ENCODE assay signal across 8 cellular contexts in genomic region chr21:34613679-34614442, GRCh38. TPM values are rescaled to one million over a fixed set of nuclear protein-coding genes. Genes with fewer than 3 reads are reported as not detected.
DNase-seq lines count a peak whose midpoint lies in the region; ATAC-seq lines count a peak whose summit lies in the region.

No MANE protein-coding gene starts in this region.

- H3K36me3 ChIP-seq in skeletal muscle satellite cell (ENCODE audit: insufficient read depth, low read length), result no peaks in the 10 kb centered on the region

- no peaks in the 10 kb centered on the region for H3K9me3 Mint-ChIP-seq in activated T-cell treated with anti-CD3 and anti-CD28 coated beads, Interleukin-2, amount 50 U/mL, for 72 hours

- H3K27me3 Mint-ChIP-seq in activated T-cell treated with anti-CD3 and anti-CD28 coated beads, Interleukin-2, amount 50 U/mL, for 72 hours (ENCODE audit: low read depth), result peaks cover 23% of the 10 kb centered on the region

- H3K36me3 Mint-ChIP-seq in activated T-cell treated with anti-CD3 and anti-CD28 coated beads, Interleukin-2, amount 50 U/mL, for 72 hours (ENCODE audit: insufficient read depth in 2 of 2), result no peaks in the 10 kb centered on the region

- peak; percentile 18 for DNase-seq in stimulated activated CD4-positive, alpha-beta T cell treated with anti-CD3 and anti-CD28 coated beads, Interleukin-2, amount 100 ng/mL, for 4 hours (ENCODE audit: low read depth)
- DNase-seq in stimulated activated CD4-positive, alpha-beta T cell treated with anti-CD3 and anti-CD28 coated beads, Interleukin-1b, Interleukin-23, amount 100 ng/mL, for 48 hours, result no peak
- no peak for DNase-seq in activated T-cell treated with anti-CD3 and anti-CD28 coated beads, Interleukin-2, amount 50 U/mL, for 72 hours
- DNase-seq in NCI-H510A treated with DMSO at 0.1 percent for 48 hours (lab: John Stamatoyannopoulos, UW) (no peak), mesenteric fat pad (ENCODE audit: low spot score) (no peak)

- peak overlapping the region; percentile 83 for H3K9ac ChIP-seq in skeletal muscle satellite cell (ENCODE audit: low read depth, low read length)

- peaks cover 9% of the 10 kb centered on the region for H3K27me3 ChIP-seq in skeletal muscle satellite cell (ENCODE audit: control insufficient read depth, insufficient read depth, low read length)

- H3K27ac Mint-ChIP-seq in activated T-cell treated with anti-CD3 and anti-CD28 coated beads, Interleukin-2, amount 50 U/mL, for 72 hours, result no peak overlapping the region

- no peaks in the 10 kb centered on the region for H3K9me3 ChIP-seq in skeletal muscle satellite cell (replicated peaks; ENCODE audit: low read length)

- H3K4me3 Mint-ChIP-seq in activated T-cell treated with anti-CD3 and anti-CD28 coated beads, Interleukin-2, amount 50 U/mL, for 72 hours, result peak overlapping the region; percentile 84 to 87

- peak overlapping the region; percentile 47 for H3K4me3 ChIP-seq in iPS-11a (ENCODE audit: low read depth, low read length)
- H3K4me3 ChIP-seq in skeletal muscle satellite cell (ENCODE audit: low read length), result peak overlapping the region; percentile 88

- ATAC-seq in activated T-cell treated with anti-CD3 and anti-CD28 coated beads, Interleukin-2, amount 50 U/mL, for 72 hours (replicated peaks in 1 of 2), result no peak
- ATAC-seq in GM19324 (IDR thresholded peaks at IDR 0.05; ENCODE audit: low FRiP score, unreplicated experiment), result no peak

- H3K4me2 ChIP-seq in skeletal muscle satellite cell (ENCODE audit: low read length), result peak overlapping the region; percentile 98

- H3K4me1 ChIP-seq in skeletal muscle satellite cell (ENCODE audit: control insufficient read depth, insufficient read depth, low read length), result peaks cover 7% of the 10 kb centered on the region

- H3K4me1 Mint-ChIP-seq in activated T-cell treated with anti-CD3 and anti-CD28 coated beads, Interleukin-2, amount 50 U/mL, for 72 hours (ENCODE audit: low read depth), result peaks cover 45% of the 10 kb centered on the region

RNA-seq across cellular contexts. Expression of gene RCAN1, which starts 1.1 kb away (rescaled TPM):
- 10 to 100 TPM; 11.7 to 13.3 TPM for total RNA-seq in activated T-cell treated with anti-CD3 and anti-CD28 coated beads, Interleukin-2, amount 50 U/mL, for 72 hours
- total RNA-seq in skeletal muscle satellite cell (2012; rRNA removed), result 34.0 and 35.6 TPM in 2 replicates
- 57.5 TPM for total RNA-seq in mesenteric fat pad

RNA-seq across cellular contexts. Expression of gene CLIC6, which starts 54.9 kb away (rescaled TPM):
- 1 to 10 TPM in 1 of 2 donors, under 1 TPM in 1; 0.82 to 1.6 TPM for total RNA-seq in activated T-cell treated with anti-CD3 and anti-CD28 coated beads, Interleukin-2, amount 50 U/mL, for 72 hours
- 0.25 TPM in 1 of 2 replicates, not detected in the other for total RNA-seq in skeletal muscle satellite cell (2012; rRNA removed)
- total RNA-seq in mesenteric fat pad, result 9.9 TPM
